ENCODE assay signal across 13 cellular contexts in the genomic region with DNA sequence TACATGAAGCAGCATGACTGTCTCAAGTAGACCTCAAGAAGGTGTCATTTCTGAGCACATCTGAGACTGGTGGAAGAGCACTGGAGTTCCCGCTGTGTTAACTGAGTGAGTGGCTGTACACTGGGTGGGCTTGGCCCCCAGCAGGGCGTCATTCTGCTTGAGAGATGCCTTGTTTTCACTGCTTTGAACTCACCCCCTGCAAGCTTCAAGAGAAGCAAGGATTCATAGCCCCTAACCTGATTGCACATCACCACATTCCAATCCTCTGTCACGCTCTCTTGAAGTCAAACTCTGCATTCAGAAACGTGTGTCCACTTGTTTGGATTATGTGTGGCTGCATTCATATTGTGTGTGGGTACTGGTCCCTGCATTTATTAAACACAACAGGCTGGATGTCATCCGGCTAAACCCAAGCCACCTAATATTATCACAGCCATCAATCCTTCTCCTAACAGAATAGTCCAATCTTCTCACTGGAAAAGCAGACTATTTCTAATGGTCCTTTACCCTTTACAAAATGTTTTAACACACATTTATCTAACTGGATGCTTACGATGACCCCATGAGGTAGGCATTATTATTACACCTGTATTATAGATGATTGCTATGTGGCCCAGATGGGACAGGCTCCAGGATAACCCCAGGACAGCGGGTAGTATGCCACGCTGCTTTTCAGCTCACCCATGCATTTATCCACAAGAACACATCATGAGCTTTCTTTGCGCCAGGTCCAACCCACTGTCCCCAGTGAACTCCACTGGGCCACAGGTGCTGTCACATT.
DNase-seq lines count a peak whose midpoint lies in the region; ATAC-seq, FAIRE-seq and TF ChIP-seq lines count a peak whose summit lies in the region.
"Had no signal": no experiment of that assay in that cellular context is flagged by ENCODE, and none has a peak within 500 bp of the region (broad histone marks: within the 10 kb centered on the region; RNA-seq: fewer than 3 reads in every experiment).

No MANE protein-coding gene starts in this region.

- no peaks in the 10 kb centered on the region for H3K79me2 ChIP-seq in DND-41 (ENCODE audit: insufficient read depth, low read length)
- no peaks in the 10 kb centered on the region for H3K79me2 ChIP-seq in Loucy (ENCODE audit: insufficient read depth, low read length)
- H3K79me2 ChIP-seq in neural cell (replicated peaks; ENCODE audit: insufficient read depth, low read length) = no peaks in the 10 kb centered on the region

- H3K4me1 ChIP-seq in DND-41 (ENCODE audit: insufficient read depth, low read length) = no peaks in the 10 kb centered on the region
- H3K4me1 ChIP-seq in Loucy (ENCODE audit: insufficient read depth, low read length, poor library complexity, severe bottlenecking) = no peaks in the 10 kb centered on the region
- peaks cover 5 to 7% of the 10 kb centered on the region in 2 donors for H3K4me1 ChIP-seq in breast epithelium
- H3K4me1 ChIP-seq in CD4-positive, alpha-beta memory T cell (ENCODE audit: insufficient read depth, low read length) = no peaks in the 10 kb centered on the region

- peak; percentile 3 for TF ChIP-seq CTCF in DND-41 (IDR thresholded peaks at IDR 0.05; ENCODE audit: borderline replicate concordance, extremely low read depth, low read length, poor library complexity, severe bottlenecking)
- TF ChIP-seq CTCF in Loucy (conservative IDR thresholded peaks at IDR 0.05; ENCODE audit: low read length) = peak; percentile 37
- no peak for TF ChIP-seq CTCF in breast epithelium (IDR thresholded peaks at IDR 0.05)
- TF ChIP-seq CTCF in neural cell (IDR thresholded peaks at IDR 0.05; ENCODE audit: poor library complexity, severe bottlenecking) = peak; percentile 40
- TF ChIP-seq CTCF in D721Med (IDR thresholded peaks at IDR 0.05; ENCODE audit: insufficient read depth, missing control alignments) = no peak

- H3K4me3 Mint-ChIP-seq in CD4-positive, alpha-beta memory T cell = no peak overlapping the region
- H3K4me3 Mint-ChIP-seq: activated CD4-positive, alpha-beta T cell treated with anti-CD3 and anti-CD28 coated beads for 36 hours; activated T-cell treated with anti-CD3 and anti-CD28 coated beads, Interleukin-2, amount 50 U/mL, for 72 hours; effector memory CD8-positive, alpha-beta T cell had no signal

- POLR2A ChIA-PET in CD4-positive, alpha-beta memory T cell (lab: Charles Lee; ENCODE audit: partially characterized antibody) = no interaction called here

- ATAC-seq in DND-41 (ENCODE audit: insufficient read depth, low read depth) (no peak), GM18505 (IDR thresholded peaks at IDR 0.05; ENCODE audit: unreplicated experiment) (no peak)
- ATAC-seq: activated CD4-positive, alpha-beta T cell treated with anti-CD3 and anti-CD28 coated beads for 36 hours; activated T-cell treated with anti-CD3 and anti-CD28 coated beads, Interleukin-2, amount 50 U/mL, for 72 hours; effector memory CD8-positive, alpha-beta T cell had no signal

- H3K4me3 ChIP-seq in DND-41 (ENCODE audit: low read depth in 1 of 2, low read length in 2 of 2) = no peak overlapping the region
- H3K4me3 ChIP-seq in Loucy (ENCODE audit: low read length, poor library complexity, severe bottlenecking) = no peak overlapping the region
- no peak overlapping the region for H3K4me3 ChIP-seq in breast epithelium
- H3K4me3 ChIP-seq in neural cell (ENCODE audit: low read length) = no peak overlapping the region
- H3K4me3 ChIP-seq in CD4-positive, alpha-beta memory T cell (ENCODE audit: low read length in 2 of 2) = no peak overlapping the region

- H3K36me3 ChIP-seq in DND-41 (ENCODE audit: insufficient read depth, low read length) (peaks cover 69% of the 10 kb centered on the region), Loucy (ENCODE audit: insufficient read depth, low read length) (peaks cover 39% of the 10 kb centered on the region; the same call in 1 of the 2 replicates), breast epithelium (peaks cover 12% of the 10 kb centered on the region), neural cell (ENCODE audit: insufficient read depth, low read length) (no peaks in the 10 kb centered on the region)
- H3K36me3 ChIP-seq in CD4-positive, alpha-beta memory T cell (ENCODE audit: insufficient read depth, low read length) = no peaks in the 10 kb centered on the region

- no peak for FAIRE-seq in D721Med (lab: Jason Lieb, UNC)
- FAIRE-seq: GM12891 had no signal

- H2AFZ ChIP-seq in DND-41 (ENCODE audit: low read depth, low read length) = no peak overlapping the region
- H2AFZ ChIP-seq in Loucy (ENCODE audit: low read length) = no peak overlapping the region
- no peak overlapping the region for H2AFZ ChIP-seq in neural cell (ENCODE audit: low read depth, low read length)

- no peaks in the 10 kb centered on the region for H3K27me3 Mint-ChIP-seq in CD4-positive, alpha-beta memory T cell
- H3K27me3 Mint-ChIP-seq: activated CD4-positive, alpha-beta T cell treated with anti-CD3 and anti-CD28 coated beads for 36 hours; effector memory CD8-positive, alpha-beta T cell had no signal

- H3K27ac ChIP-seq in DND-41 (ENCODE audit: low read length) (no peak overlapping the region), breast epithelium (peak overlapping the region; percentile 56 to 74), neural cell (ENCODE audit: low read length) (no peak overlapping the region)
- H3K27ac ChIP-seq in CD4-positive, alpha-beta memory T cell (ENCODE audit: low read depth, low read length) = no peak overlapping the region

- CTCF ChIA-PET in CD4-positive, alpha-beta memory T cell (lab: Charles Lee; ENCODE audit: partially characterized antibody) = no interaction called here

- H3K27ac Mint-ChIP-seq in CD4-positive, alpha-beta memory T cell = peak overlapping the region in 1 of 7 donors; percentile 19
- H3K27ac Mint-ChIP-seq: activated CD4-positive, alpha-beta T cell treated with anti-CD3 and anti-CD28 coated beads for 36 hours; activated T-cell treated with anti-CD3 and anti-CD28 coated beads, Interleukin-2, amount 50 U/mL, for 72 hours; effector memory CD8-positive, alpha-beta T cell had no signal

- H3K4me1 Mint-ChIP-seq in CD4-positive, alpha-beta memory T cell = no peaks in the 10 kb centered on the region
- H3K4me1 Mint-ChIP-seq: activated CD4-positive, alpha-beta T cell treated with anti-CD3 and anti-CD28 coated beads for 36 hours had no signal

- no peak overlapping the region for H3K9ac ChIP-seq in DND-41 (ENCODE audit: low read depth, low read length)
- H3K9ac ChIP-seq in Loucy (ENCODE audit: low read depth, low read length, poor library complexity, severe bottlenecking) = no peak overlapping the region
- no peak overlapping the region for H3K9ac ChIP-seq in neural cell (ENCODE audit: low read length)

- no peak for TF ChIP-seq RAD21 in neural cell (conservative IDR thresholded peaks at IDR 0.05)

- H3K9me3 Mint-ChIP-seq in CD4-positive, alpha-beta memory T cell = no peaks in the 10 kb centered on the region
- H3K9me3 Mint-ChIP-seq: activated T-cell treated with anti-CD3 and anti-CD28 coated beads, Interleukin-2, amount 50 U/mL, for 72 hours; effector memory CD8-positive, alpha-beta T cell had no signal

- intact Hi-C loops in breast epithelium (cut with DNase I; ENCODE audit: low total_unique reads) = no loop called here
- intact Hi-C loops in CD4-positive, alpha-beta memory T cell (cut with micrococcal nuclease) = no loop called here

- H3K36me3 Mint-ChIP-seq in CD4-positive, alpha-beta memory T cell = peaks cover 30 to 51% of the 10 kb centered on the region in 2 donors

- DNase-seq in DND-41 (no peak), breast epithelium (ENCODE audit: low spot score in 2 of 2) (peak in 1 of 2 donors; percentile 47), SW 1271 (lab: John Stamatoyannopoulos, UW) (no peak), D721Med (ENCODE audit: insufficient read length, low spot score) (no peak)
- DNase-seq in CD4-positive, alpha-beta memory T cell = no peak
- DNase-seq: activated CD4-positive, alpha-beta T cell treated with anti-CD3 and anti-CD28 coated beads for 36 hours; activated T-cell treated with anti-CD3 and anti-CD28 coated beads, Interleukin-2, amount 50 U/mL, for 72 hours; effector memory CD8-positive, alpha-beta T cell; NK-92 treated with Interleukin-12 subunit alpha and Interleukin-12 subunit beta, amount 100 ng/mL, for 24 hours had no signal

- H4K20me1 ChIP-seq in DND-41 (ENCODE audit: insufficient read depth, low read length) (no peaks in the 10 kb centered on the region; the same call in 1 of the 2 replicates), Loucy (ENCODE audit: insufficient read depth, low read length, poor library complexity, severe bottlenecking) (no peaks in the 10 kb centered on the region), neural cell (ENCODE audit: insufficient read depth) (no peaks in the 10 kb centered on the region)

- H3K9me2 ChIP-seq in Loucy (replicated peaks; ENCODE audit: low read depth, low read length) (no peaks in the 10 kb centered on the region), neural cell (ENCODE audit: insufficient read depth, low read length) (no peaks in the 10 kb centered on the region)

- H3K4me2 ChIP-seq in DND-41 (ENCODE audit: insufficient read depth, low read length) = no peak overlapping the region
- no peak overlapping the region for H3K4me2 ChIP-seq in Loucy (ENCODE audit: low read depth, low read length, poor library complexity, severe bottlenecking)
- H3K4me2 ChIP-seq in neural cell (ENCODE audit: low read length) = no peak overlapping the region

- TF ChIP-seq EP300 in neural cell (conservative IDR thresholded peaks at IDR 0.05; ENCODE audit: poor library complexity, severe bottlenecking) = no peak

- no peaks in the 10 kb centered on the region for H3F3A ChIP-seq in Loucy (ENCODE audit: low read depth)
- H3F3A ChIP-seq in neural cell (ENCODE audit: insufficient read depth, low read length, poor library complexity, severe bottlenecking) = no peaks in the 10 kb centered on the region

- H3K9me3 ChIP-seq in DND-41 (ENCODE audit: insufficient read depth, low read length, severe bottlenecking) (no peaks in the 10 kb centered on the region), Loucy (ENCODE audit: insufficient read depth, low read depth, low read length) (no peaks in the 10 kb centered on the region), breast epithelium (no peaks in the 10 kb centered on the region), neural cell (ENCODE audit: low read length) (no peaks in the 10 kb centered on the region)
- no peaks in the 10 kb centered on the region for H3K9me3 ChIP-seq in CD4-positive, alpha-beta memory T cell (ENCODE audit: control insufficient read depth in 1 of 2, low read length in 2 of 2)

- no peak for TF ChIP-seq POLR2A in breast epithelium (IDR thresholded peaks at IDR 0.05)
- TF ChIP-seq POLR2A in GM18505 (IDR thresholded peaks at IDR 0.05; ENCODE audit: borderline replicate concordance, extremely low read depth, insufficient read depth, insufficient read length) = no peak

- no peaks in the 10 kb centered on the region for H3K27me3 ChIP-seq in DND-41 (ENCODE audit: insufficient read depth, low read length, poor library complexity)
- H3K27me3 ChIP-seq in Loucy (ENCODE audit: insufficient read depth, low read length, poor library complexity, severe bottlenecking) = no peaks in the 10 kb centered on the region
- H3K27me3 ChIP-seq in breast epithelium = no peaks in the 10 kb centered on the region
- H3K27me3 ChIP-seq in neural cell (ENCODE audit: insufficient read depth, low read depth, low read length) = no peaks in the 10 kb centered on the region
- H3K27me3 ChIP-seq in CD4-positive, alpha-beta memory T cell (ENCODE audit: insufficient read depth, low read length) = no peaks in the 10 kb centered on the region

TF ChIP-seq in neural cell, 6 proteins besides CTCF, POLR2A, EP300 and RAD21 (continues in another document):
- TF ChIP-seq TAF1 (IDR thresholded peaks at IDR 0.05; ENCODE audit: low read depth) = no peak

Comparison
In these comparisons a context has a peak if more than half of its experiments do, and no peak if none do; other contexts are left out.
1. H3K27ac ChIP-seq: peak in breast epithelium (2 of 2); none in DND-41 (single experiment), neural cell (single experiment) and CD4-positive, alpha-beta memory T cell (single experiment).
2. CTCF ChIP-seq: peak in DND-41 (single experiment), Loucy (single experiment) and neural cell (single experiment); none in breast epithelium (0 of 3) and D721Med (single experiment).